Comparison of ENCODE assay signal across 31 cellular contexts in the genomic region with DNA sequence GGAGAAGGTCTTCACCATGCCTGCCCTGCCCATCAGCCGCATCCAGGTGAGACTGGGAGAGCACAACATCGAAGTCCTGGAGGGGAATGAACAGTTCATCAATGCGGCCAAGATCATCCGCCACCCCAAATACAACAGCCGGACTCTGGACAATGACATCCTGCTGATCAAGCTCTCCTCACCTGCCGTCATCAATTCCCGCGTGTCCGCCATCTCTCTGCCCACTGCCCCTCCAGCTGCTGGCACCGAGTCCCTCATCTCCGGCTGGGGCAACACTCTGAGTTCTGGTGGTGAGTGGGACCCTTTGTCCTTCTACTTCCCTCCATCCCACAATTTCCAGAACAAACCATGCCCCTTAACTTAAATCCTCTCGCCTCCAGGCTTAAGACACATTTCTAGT. TPM values are rescaled to one million over a fixed set of nuclear protein-coding genes. Genes with fewer than 3 reads are reported as not detected.
"Had no signal": no experiment of that assay in that cellular context is flagged by ENCODE, and none has a peak within 500 bp of the region (broad histone marks: within the 10 kb centered on the region; RNA-seq: fewer than 3 reads in every experiment).

No MANE protein-coding gene starts in this region.

- H3K4me1 ChIP-seq: colonic mucosa, esophagus squamous epithelium, gastrocnemius medialis, heart right ventricle, left lung, lower lobe of right lung had no signal

- H3K4me3 Mint-ChIP-seq: dendritic cell treated with granulocyte-macrophage colony-stimulating factor and Interleukin-4, amounts not matched to agents 40 ng/mL and 50 ng/mL, for 4 days; effector memory CD8-positive, alpha-beta T cell; endodermal cell had no signal

- H3K4me3 ChIP-seq: colonic mucosa, esophagus squamous epithelium, gastrocnemius medialis, heart right ventricle, left lung, lower lobe of right lung had no signal

- H3K36me3 ChIP-seq: colonic mucosa, esophagus squamous epithelium, gastrocnemius medialis, heart right ventricle, left lung, lower lobe of right lung had no signal

- H3K9me3 Mint-ChIP-seq: dendritic cell treated with granulocyte-macrophage colony-stimulating factor and Interleukin-4, amounts not matched to agents 40 ng/mL and 50 ng/mL, for 4 days; effector memory CD8-positive, alpha-beta T cell; endodermal cell had no signal

- H3K27ac Mint-ChIP-seq: dendritic cell treated with granulocyte-macrophage colony-stimulating factor and Interleukin-4, amounts not matched to agents 40 ng/mL and 50 ng/mL, for 4 days; effector memory CD8-positive, alpha-beta T cell; endodermal cell had no signal

- H3K27me3 ChIP-seq: colonic mucosa, gastrocnemius medialis had no signal

- H3K27ac ChIP-seq: colonic mucosa, epithelial cell of prostate, esophagus squamous epithelium, gastrocnemius medialis, heart right ventricle, left lung, lower lobe of right lung had no signal

- DNase-seq: colonic mucosa; cortex of kidney; effector CD8-positive, alpha-beta T cell; effector memory CD8-positive, alpha-beta T cell; endodermal cell; erythroblast; esophagus squamous epithelium; foreskin fibroblast; foreskin melanocyte; gastrocnemius medialis; glutamatergic neuron; head of caudate nucleus; heart right ventricle; hippocampal formation; left cardiac atrium; left lung; left ventricle myocardium superior; lower lobe of right lung; mesendoderm; midbrain had no signal

- FAIRE-seq: endometrium, islet of Langerhans, keratinocyte had no signal

- H3K9me3 ChIP-seq: colonic mucosa, esophagus squamous epithelium, gastrocnemius medialis, heart right ventricle, left lung, lower lobe of right lung had no signal

- ATAC-seq: effector memory CD8-positive, alpha-beta T cell; esophagus mucosa; gastrocnemius medialis; left cardiac atrium; left lung; left ventricle myocardium superior; lower lobe of right lung had no signal

RNA-seq across cellular contexts. Expression of a gene that starts 2.5 kb away (rescaled TPM):
- total RNA-seq: dermis microvascular lymphatic vessel endothelial cell, esophagus mucosa, esophagus squamous epithelium, gastrocnemius medialis, kidney epithelial cell, left cardiac atrium, left ventricle myocardium superior, lower lobe of right lung, lung microvascular endothelial cell, mononuclear cell had no signal
- polyA plus RNA-seq: keratinocyte had no signal

RNA-seq across cellular contexts. Expression of a gene that starts 24.0 kb away (rescaled TPM):
- total RNA-seq: dermis microvascular lymphatic vessel endothelial cell, esophagus mucosa, esophagus squamous epithelium, gastrocnemius medialis, glomerular endothelial cell, left cardiac atrium, left ventricle myocardium superior, lower lobe of right lung, lung microvascular endothelial cell had no signal
- polyA plus RNA-seq: keratinocyte had no signal
